Comparison of ENCODE assay signal across 1 cellular context in genomic region chr1:2381741-2382620, GRCh38.
TF ChIP-seq lines count a peak whose summit lies in the region.

No MANE protein-coding gene starts in this region.

TF ChIP-seq in WTC11, 78 proteins besides CTCF, POLR2A, EP300 and RAD21 (continued from another document):
- TF ChIP-seq, protein P1, sequence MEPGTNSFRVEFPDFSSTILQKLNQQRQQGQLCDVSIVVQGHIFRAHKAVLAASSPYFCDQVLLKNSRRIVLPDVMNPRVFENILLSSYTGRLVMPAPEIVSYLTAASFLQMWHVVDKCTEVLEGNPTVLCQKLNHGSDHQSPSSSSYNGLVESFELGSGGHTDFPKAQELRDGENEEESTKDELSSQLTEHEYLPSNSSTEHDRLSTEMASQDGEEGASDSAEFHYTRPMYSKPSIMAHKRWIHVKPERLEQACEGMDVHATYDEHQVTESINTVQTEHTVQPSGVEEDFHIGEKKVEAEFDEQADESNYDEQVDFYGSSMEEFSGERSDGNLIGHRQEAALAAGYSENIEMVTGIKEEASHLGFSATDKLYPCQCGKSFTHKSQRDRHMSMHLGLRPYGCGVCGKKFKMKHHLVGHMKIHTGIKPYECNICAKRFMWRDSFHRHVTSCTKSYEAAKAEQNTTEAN (CRISPR knock-in tag; IDR thresholded peaks at IDR 0.05): no peak
- TF ChIP-seq MAX (CRISPR knock-in tag; IDR thresholded peaks at IDR 0.05) (0 out of 2 replicates have a peak, but pooled peaks have one; percentile 33), FOXJ3 (CRISPR knock-in tag; IDR thresholded peaks at IDR 0.05; ENCODE audit: borderline replicate concordance) (no peak), ETV6 (CRISPR knock-in tag; IDR thresholded peaks at IDR 0.05) (0 out of 2 replicates have a peak, but pooled peaks have one; percentile 47), CBFB (CRISPR knock-in tag; IDR thresholded peaks at IDR 0.05; ENCODE audit: low read depth) (no peak), NR1H2 (CRISPR knock-in tag; IDR thresholded peaks at IDR 0.05) (no peak)
- TF ChIP-seq, protein P2, sequence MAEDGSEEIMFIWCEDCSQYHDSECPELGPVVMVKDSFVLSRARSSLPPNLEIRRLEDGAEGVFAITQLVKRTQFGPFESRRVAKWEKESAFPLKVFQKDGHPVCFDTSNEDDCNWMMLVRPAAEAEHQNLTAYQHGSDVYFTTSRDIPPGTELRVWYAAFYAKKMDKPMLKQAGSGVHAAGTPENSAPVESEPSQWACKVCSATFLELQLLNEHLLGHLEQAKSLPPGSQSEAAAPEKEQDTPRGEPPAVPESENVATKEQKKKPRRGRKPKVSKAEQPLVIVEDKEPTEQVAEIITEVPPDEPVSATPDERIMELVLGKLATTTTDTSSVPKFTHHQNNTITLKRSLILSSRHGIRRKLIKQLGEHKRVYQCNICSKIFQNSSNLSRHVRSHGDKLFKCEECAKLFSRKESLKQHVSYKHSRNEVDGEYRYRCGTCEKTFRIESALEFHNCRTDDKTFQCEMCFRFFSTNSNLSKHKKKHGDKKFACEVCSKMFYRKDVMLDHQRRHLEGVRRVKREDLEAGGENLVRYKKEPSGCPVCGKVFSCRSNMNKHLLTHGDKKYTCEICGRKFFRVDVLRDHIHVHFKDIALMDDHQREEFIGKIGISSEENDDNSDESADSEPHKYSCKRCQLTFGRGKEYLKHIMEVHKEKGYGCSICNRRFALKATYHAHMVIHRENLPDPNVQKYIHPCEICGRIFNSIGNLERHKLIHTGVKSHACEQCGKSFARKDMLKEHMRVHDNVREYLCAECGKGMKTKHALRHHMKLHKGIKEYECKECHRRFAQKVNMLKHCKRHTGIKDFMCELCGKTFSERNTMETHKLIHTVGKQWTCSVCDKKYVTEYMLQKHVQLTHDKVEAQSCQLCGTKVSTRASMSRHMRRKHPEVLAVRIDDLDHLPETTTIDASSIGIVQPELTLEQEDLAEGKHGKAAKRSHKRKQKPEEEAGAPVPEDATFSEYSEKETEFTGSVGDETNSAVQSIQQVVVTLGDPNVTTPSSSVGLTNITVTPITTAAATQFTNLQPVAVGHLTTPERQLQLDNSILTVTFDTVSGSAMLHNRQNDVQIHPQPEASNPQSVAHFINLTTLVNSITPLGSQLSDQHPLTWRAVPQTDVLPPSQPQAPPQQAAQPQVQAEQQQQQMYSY (CRISPR knock-in tag; IDR thresholded peaks at IDR 0.05): peak; percentile 65; the same call in 1 of the 2 replicates
